ENCODE assay signal across 8 cellular contexts in genomic region chr6:2952557-2953095, GRCh38. TPM values are rescaled to one million over a fixed set of nuclear protein-coding genes. Genes with fewer than 3 reads are reported as not detected.
A peak's percentile ranks its signal among the peaks of the same experiment; 100 is the strongest.
DNase-seq lines count a peak whose midpoint lies in the region; ATAC-seq and TF ChIP-seq lines count a peak whose summit lies in the region.

No MANE protein-coding gene starts in this region.

- H3K27ac ChIP-seq in C4-2B, result no peak overlapping the region

- ATAC-seq in GM19455 (IDR thresholded peaks at IDR 0.05; ENCODE audit: unreplicated experiment) (peak; percentile 61), HG02610 (IDR thresholded peaks at IDR 0.05; ENCODE audit: unreplicated experiment) (no peak)

- TF ChIP-seq POLR2A in NB4 (IDR thresholded peaks at IDR 0.05; ENCODE audit: extremely low read depth, insufficient read length) (no peak), lower leg skin (IDR thresholded peaks at IDR 0.05) (no peak)

- intact Hi-C loops in lower leg skin (cut with DNase I; ENCODE audit: low total_unique reads), result no loop called here

- 29 to 31% methylated on average over 27 of the region's 27 CpGs for WGBS in lower leg skin, 2 donors

- H3K4me3 ChIP-seq in NB4 (ENCODE audit: low read depth, low read length) (no peak overlapping the region), lower leg skin (ENCODE audit: low read depth, poor library complexity, severe bottlenecking) (no peak overlapping the region)

- DNase-seq in NB4 (ENCODE audit: low read depth), result peak; percentile 86
- DNase-seq in activated CD4-positive, CD25-positive, alpha-beta regulatory T cell treated with anti-CD3 and anti-CD28 coated beads, Interleukin-2, amount 50 U/mL, for 72 hours, result peak; percentile 62
- DNase-seq in dedifferentiated amniotic fluid mesenchymal stem cell (ENCODE audit: extremely low spot score), result peak; percentile 78
- peak; percentile 59 to 93 for DNase-seq in lower leg skin (ENCODE audit: low spot score in 2 of 2)
- DNase-seq in stimulated activated CD4-positive, alpha-beta T cell treated with anti-CD3 and anti-CD28 coated beads, TNF-alpha, amount 100 ng/mL, for 1 hour (ENCODE audit: low read depth in 3 of 3, low spot score in 1 of 3), result peak in 2 of 3 donors; percentile 19 to 40

- TF ChIP-seq CTCF in C4-2B (conservative IDR thresholded peaks at IDR 0.05), result peak; percentile 90
- peak; percentile 98 for TF ChIP-seq CTCF in NB4 (IDR thresholded peaks at IDR 0.05; ENCODE audit: low read depth, low read length)
- TF ChIP-seq CTCF in lower leg skin (IDR thresholded peaks at IDR 0.05), result peak in 1 of 3 donors; percentile 93

RNA-seq across cellular contexts. Expression of gene SERPINB6, which starts 18.7 kb away (rescaled TPM):
- 10 to 100 TPM; 21.2 to 37.0 (median 35.6) TPM for total RNA-seq in lower leg skin

RNA-seq across cellular contexts. Expression of gene NQO2, which starts 47.1 kb away (rescaled TPM):
- 10 to 100 TPM; 24.4 to 40.5 (median 36.7) TPM for total RNA-seq in lower leg skin

RNA-seq across cellular contexts. Expression of gene SERPINB9, which starts 49.5 kb away (rescaled TPM):
- 1 to 10 TPM in 2 of 4 donors, under 1 TPM in 2; 0.42 to 3.9 (median 1.5) TPM for total RNA-seq in lower leg skin

Comparison
In these comparisons a context has a peak if more than half of its experiments do, and no peak if none do; other contexts are left out.
1. DNase-seq: peak in every context shown above with its lines; median percentile 86 in NB4; 78 in dedifferentiated amniotic fluid mesenchymal stem cell; 76 in lower leg skin; 62 in activated CD4-positive, CD25-positive, alpha-beta regulatory T cell treated with anti-CD3 and anti-CD28 coated beads, Interleukin-2, amount 50 U/mL, for 72 hours; 30 in stimulated activated CD4-positive, alpha-beta T cell treated with anti-CD3 and anti-CD28 coated beads, TNF-alpha, amount 100 ng/mL, for 1 hour.